8 cellular contexts compared by ENCODE assay signal in the genomic region with DNA sequence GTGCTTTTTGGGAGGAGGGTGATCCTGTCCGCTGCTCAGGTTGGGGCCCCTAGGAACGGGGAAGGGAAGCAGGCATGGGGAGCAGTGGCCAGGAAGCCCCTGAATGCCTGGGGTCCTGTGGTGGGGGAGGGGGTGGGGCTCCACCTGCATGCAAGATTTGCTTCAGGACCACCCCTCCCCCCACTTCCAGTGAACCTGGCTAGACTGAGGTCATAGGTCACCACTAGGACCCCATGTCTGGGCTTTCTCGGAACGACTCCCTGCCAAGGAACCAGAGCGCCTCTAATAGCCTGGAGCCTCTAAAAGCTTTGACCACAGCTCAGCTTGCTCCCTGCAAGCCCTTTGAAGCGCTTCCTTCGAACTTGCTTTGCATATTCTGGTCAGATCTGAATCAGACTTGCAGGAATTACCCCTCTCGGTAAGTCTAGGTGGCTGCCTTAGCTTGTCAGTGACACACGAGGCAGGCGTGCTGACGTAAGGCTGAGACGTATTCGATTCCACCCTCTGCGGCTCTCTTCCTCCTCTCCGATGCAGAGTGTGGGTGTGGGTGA. TPM values are rescaled to one million over a fixed set of nuclear protein-coding genes. Genes with fewer than 3 reads are reported as not detected.
A peak's percentile ranks its signal among the peaks of the same experiment; 100 is the strongest.
DNase-seq lines count a peak whose midpoint lies in the region; ATAC-seq and TF ChIP-seq lines count a peak whose summit lies in the region.

No MANE protein-coding gene starts in this region.

- no peaks in the 10 kb centered on the region for H3K27me3 Mint-ChIP-seq in activated naive CD8-positive, alpha-beta T cell treated with anti-CD3 and anti-CD28 coated beads, Interleukin-2, amount 50 U/mL, for 24 hours
- peaks cover 10% of the 10 kb centered on the region for H3K27me3 Mint-ChIP-seq in glutamatergic neuron (ENCODE audit: unreplicated experiment)

- in situ Hi-C loops in ACHN (cut with HindIII; ENCODE audit: low pct_ligation_motif_present, low pct_unique_long_range_greater_than_20kb, low sequenced_read_pairs): no loop called here

- no peak for TF ChIP-seq CTCF in glutamatergic neuron (IDR thresholded peaks at IDR 0.05; ENCODE audit: partially characterized antibody, unreplicated experiment)

- peak overlapping the region; percentile 94 for H3K27ac Mint-ChIP-seq in activated naive CD8-positive, alpha-beta T cell treated with anti-CD3 and anti-CD28 coated beads, Interleukin-2, amount 50 U/mL, for 24 hours
- no peak overlapping the region for H3K27ac Mint-ChIP-seq in glutamatergic neuron (ENCODE audit: unreplicated experiment)

- DNase-seq in ACHN (peak; percentile 86), GM19238 (ENCODE audit: insufficient read length, low spot score) (peak; percentile 94), T follicular helper cell (ENCODE audit: low read depth) (peak; percentile 91), left kidney (ENCODE audit: low read depth, low spot score) (peak; percentile 61), glutamatergic neuron (no peak)
- DNase-seq in activated naive CD8-positive, alpha-beta T cell treated with anti-CD3 and anti-CD28 coated beads, Interleukin-2, amount 50 U/mL, for 24 hours: peak; percentile 87
- peak; percentile 67 for DNase-seq in stimulated activated CD8-positive, alpha-beta memory T cell treated with anti-CD3 and anti-CD28 coated beads, Interleukin-12 subunit alpha, Interleukin-12 subunit beta, amount 100 ng/mL, for 24 hours (ENCODE audit: extremely low read depth)

- peaks cover 63% of the 10 kb centered on the region for H3K4me1 Mint-ChIP-seq in activated naive CD8-positive, alpha-beta T cell treated with anti-CD3 and anti-CD28 coated beads, Interleukin-2, amount 50 U/mL, for 24 hours
- H3K4me1 Mint-ChIP-seq in glutamatergic neuron (ENCODE audit: low read depth, unreplicated experiment): peaks cover 8% of the 10 kb centered on the region

- ATAC-seq in HG03342 (IDR thresholded peaks at IDR 0.05; ENCODE audit: unreplicated experiment): peak; percentile 65
- peak; percentile 71 for ATAC-seq in activated naive CD8-positive, alpha-beta T cell treated with anti-CD3 and anti-CD28 coated beads, Interleukin-2, amount 50 U/mL, for 24 hours

- peaks cover 33% of the 10 kb centered on the region for H3K36me3 Mint-ChIP-seq in activated naive CD8-positive, alpha-beta T cell treated with anti-CD3 and anti-CD28 coated beads, Interleukin-2, amount 50 U/mL, for 24 hours (ENCODE audit: low read depth)
- no peaks in the 10 kb centered on the region for H3K36me3 Mint-ChIP-seq in glutamatergic neuron (ENCODE audit: unreplicated experiment)

- H3K4me3 Mint-ChIP-seq in activated naive CD8-positive, alpha-beta T cell treated with anti-CD3 and anti-CD28 coated beads, Interleukin-2, amount 50 U/mL, for 24 hours: peak overlapping the region; percentile 88
- H3K4me3 Mint-ChIP-seq in glutamatergic neuron (ENCODE audit: unreplicated experiment): no peak overlapping the region

- H3K9me3 Mint-ChIP-seq in activated naive CD8-positive, alpha-beta T cell treated with anti-CD3 and anti-CD28 coated beads, Interleukin-2, amount 50 U/mL, for 24 hours: no peaks in the 10 kb centered on the region
- peaks cover 3% of the 10 kb centered on the region for H3K9me3 Mint-ChIP-seq in glutamatergic neuron (ENCODE audit: unreplicated experiment)

RNA-seq across cellular contexts. Expression of gene SOCS3, which starts 3.6 kb away (rescaled TPM):
- 3.1 TPM for total RNA-seq in glutamatergic neuron (ENCODE audit: unreplicated experiment)

RNA-seq across cellular contexts. Expression of gene PGS1, which starts 22.2 kb away (rescaled TPM):
- 50.2 TPM for total RNA-seq in glutamatergic neuron (ENCODE audit: unreplicated experiment)
